ENCODE assay signal across 10 cellular contexts in genomic region chr13:77737583-77738200, GRCh38. TPM values are rescaled to one million over a fixed set of nuclear protein-coding genes. Genes with fewer than 3 reads are reported as not detected.
DNase-seq lines count a peak whose midpoint lies in the region; ATAC-seq lines count a peak whose summit lies in the region.
"Had no signal": no experiment of that assay in that cellular context is flagged by ENCODE, and none has a peak within 500 bp of the region (broad histone marks: within the 10 kb centered on the region; RNA-seq: fewer than 3 reads in every experiment).

No MANE protein-coding gene starts in this region.

- no peak overlapping the region for H3K4me3 Mint-ChIP-seq in activated naive CD8-positive, alpha-beta T cell treated with anti-CD3 and anti-CD28 coated beads, Interleukin-2, amount 50 U/mL, for 24 hours
- H3K4me3 Mint-ChIP-seq in activated naive CD8-positive, alpha-beta T cell treated with anti-CD3 and anti-CD28 coated beads for 36 hours, result no peak overlapping the region
- no peak overlapping the region for H3K4me3 Mint-ChIP-seq in stimulated activated memory B cell treated with anti-CD40 and anti-IgM and Interleukin-4, amounts not matched to agents 10 μg/mL and 1 μg/mL and 100 μg/mL, for 72 hours
- H3K4me3 Mint-ChIP-seq: B cell had no signal

- H3K4me1 Mint-ChIP-seq in activated naive CD8-positive, alpha-beta T cell treated with anti-CD3 and anti-CD28 coated beads, Interleukin-2, amount 50 U/mL, for 24 hours, result peaks cover 21% of the 10 kb centered on the region
- H3K4me1 Mint-ChIP-seq in activated naive CD8-positive, alpha-beta T cell treated with anti-CD3 and anti-CD28 coated beads for 36 hours, result peaks cover 18% of the 10 kb centered on the region
- no peaks in the 10 kb centered on the region for H3K4me1 Mint-ChIP-seq in stimulated activated memory B cell treated with anti-CD40 and anti-IgM and Interleukin-4, amounts not matched to agents 10 μg/mL and 1 μg/mL and 100 μg/mL, for 72 hours
- H3K4me1 Mint-ChIP-seq: B cell had no signal

- peaks cover 2% of the 10 kb centered on the region for H3K36me3 Mint-ChIP-seq in activated naive CD8-positive, alpha-beta T cell treated with anti-CD3 and anti-CD28 coated beads, Interleukin-2, amount 50 U/mL, for 24 hours (ENCODE audit: low read depth)
- peaks cover 1% of the 10 kb centered on the region for H3K36me3 Mint-ChIP-seq in activated naive CD8-positive, alpha-beta T cell treated with anti-CD3 and anti-CD28 coated beads for 36 hours
- peaks cover 6% of the 10 kb centered on the region for H3K36me3 Mint-ChIP-seq in stimulated activated memory B cell treated with anti-CD40 and anti-IgM and Interleukin-4, amounts not matched to agents 10 μg/mL and 1 μg/mL and 100 μg/mL, for 72 hours

- peak; percentile 94 for ATAC-seq in activated naive CD8-positive, alpha-beta T cell treated with anti-CD3 and anti-CD28 coated beads, Interleukin-2, amount 50 U/mL, for 24 hours
- ATAC-seq in HG02588 (IDR thresholded peaks at IDR 0.05; ENCODE audit: unreplicated experiment) (peak; percentile 91), HG03432 (IDR thresholded peaks at IDR 0.05; ENCODE audit: unreplicated experiment) (peak; percentile 81), GM18519 (IDR thresholded peaks at IDR 0.05; ENCODE audit: low FRiP score, unreplicated experiment) (no peak)
- no peak for ATAC-seq in stimulated activated memory B cell treated with anti-CD40 and anti-IgM and Interleukin-4, amounts not matched to agents 10 μg/mL and 1 μg/mL and 100 μg/mL, for 72 hours

- H3K27me3 Mint-ChIP-seq in activated naive CD8-positive, alpha-beta T cell treated with anti-CD3 and anti-CD28 coated beads, Interleukin-2, amount 50 U/mL, for 24 hours, result no peaks in the 10 kb centered on the region
- H3K27me3 Mint-ChIP-seq in activated naive CD8-positive, alpha-beta T cell treated with anti-CD3 and anti-CD28 coated beads for 36 hours, result no peaks in the 10 kb centered on the region
- no peaks in the 10 kb centered on the region for H3K27me3 Mint-ChIP-seq in stimulated activated memory B cell treated with anti-CD40 and anti-IgM and Interleukin-4, amounts not matched to agents 10 μg/mL and 1 μg/mL and 100 μg/mL, for 72 hours
- H3K27me3 Mint-ChIP-seq: B cell had no signal

- H3K27ac ChIP-seq in substantia nigra (ENCODE audit: low read depth, low read length, poor library complexity, severe bottlenecking), result peak overlapping the region; percentile 93

- H3K27ac Mint-ChIP-seq in activated naive CD8-positive, alpha-beta T cell treated with anti-CD3 and anti-CD28 coated beads, Interleukin-2, amount 50 U/mL, for 24 hours, result no peak overlapping the region
- no peak overlapping the region for H3K27ac Mint-ChIP-seq in activated naive CD8-positive, alpha-beta T cell treated with anti-CD3 and anti-CD28 coated beads for 36 hours
- no peak overlapping the region for H3K27ac Mint-ChIP-seq in stimulated activated memory B cell treated with anti-CD40 and anti-IgM and Interleukin-4, amounts not matched to agents 10 μg/mL and 1 μg/mL and 100 μg/mL, for 72 hours
- H3K27ac Mint-ChIP-seq: B cell had no signal

- no peak for DNase-seq in activated naive CD8-positive, alpha-beta T cell treated with anti-CD3 and anti-CD28 coated beads, Interleukin-2, amount 50 U/mL, for 24 hours
- DNase-seq in activated naive CD8-positive, alpha-beta T cell treated with anti-CD3 and anti-CD28 coated beads for 36 hours, result no peak
- DNase-seq in substantia nigra (lab: John Stamatoyannopoulos, UW) (no peak), NCI-H2107 (lab: John Stamatoyannopoulos, UW) (no peak)
- DNase-seq: NCI-H1436 had no signal

- H3K9me3 Mint-ChIP-seq in activated naive CD8-positive, alpha-beta T cell treated with anti-CD3 and anti-CD28 coated beads, Interleukin-2, amount 50 U/mL, for 24 hours, result no peaks in the 10 kb centered on the region
- no peaks in the 10 kb centered on the region for H3K9me3 Mint-ChIP-seq in activated naive CD8-positive, alpha-beta T cell treated with anti-CD3 and anti-CD28 coated beads for 36 hours
- H3K9me3 Mint-ChIP-seq in stimulated activated memory B cell treated with anti-CD40 and anti-IgM and Interleukin-4, amounts not matched to agents 10 μg/mL and 1 μg/mL and 100 μg/mL, for 72 hours, result no peaks in the 10 kb centered on the region

RNA-seq across cellular contexts. Expression of gene SLAIN1, which starts 40.2 kb away (rescaled TPM):
- 10 to 100 TPM; 29.3 to 31.3 TPM for total RNA-seq in activated naive CD8-positive, alpha-beta T cell treated with anti-CD3 and anti-CD28 coated beads for 36 hours

Comparison
In these comparisons a context has a peak if more than half of its experiments do, and no peak if none do; other contexts are left out.
1. ATAC-seq: peak in activated naive CD8-positive, alpha-beta T cell treated with anti-CD3 and anti-CD28 coated beads, Interleukin-2, amount 50 U/mL, for 24 hours (single experiment), HG02588 (single experiment) and HG03432 (single experiment); none in stimulated activated memory B cell treated with anti-CD40 and anti-IgM and Interleukin-4, amounts not matched to agents 10 μg/mL and 1 μg/mL and 100 μg/mL, for 72 hours (single experiment) and GM18519 (single experiment).